Comparison of ENCODE assay signal across 14 cellular contexts in the genomic region with DNA sequence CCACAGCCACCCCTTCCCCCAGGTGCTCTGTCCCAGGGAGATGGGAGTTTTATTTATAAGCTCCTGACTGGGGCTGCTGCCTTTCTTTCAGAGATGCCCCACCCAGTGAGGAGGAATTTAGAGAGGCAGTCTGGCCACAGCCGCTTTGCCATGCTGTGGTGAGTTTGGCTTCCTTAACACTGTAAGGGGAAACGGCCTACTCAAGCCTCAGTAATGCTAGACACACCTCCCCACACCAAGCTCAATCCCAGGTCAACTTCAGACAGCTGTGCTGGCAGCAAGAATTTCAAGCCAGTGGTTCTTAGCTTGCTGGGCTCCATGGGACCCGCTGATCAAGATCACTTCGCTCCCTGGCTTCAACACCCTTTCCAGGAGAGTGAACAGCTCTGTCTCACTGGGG. TPM values are rescaled to one million over a fixed set of nuclear protein-coding genes. Genes with fewer than 3 reads are reported as not detected.
"Had no signal": no experiment of that assay in that cellular context is flagged by ENCODE, and none has a peak within 500 bp of the region (broad histone marks: within the 10 kb centered on the region; RNA-seq: fewer than 3 reads in every experiment).

No MANE protein-coding gene starts in this region.

RNA-seq across cellular contexts. Expression of a gene that starts 14.9 kb away (rescaled TPM):
- total RNA-seq: activated B cell treated with CpG ODN at 0.5 μM for 24 hours; activated CD4-positive, alpha-beta memory T cell treated with anti-CD3 and anti-CD28 coated beads for 36 hours; activated naive CD4-positive, alpha-beta T cell treated with anti-CD3 and anti-CD28 coated beads for 36 hours; activated naive CD4-positive, alpha-beta T cell treated with anti-CD3 and anti-CD28 coated beads, Interleukin-2, amount 50 U/mL, for 72 hours; activated T-cell treated with anti-CD3 and anti-CD28 coated beads, Interleukin-2, amount 50 U/mL, for 4 hours; activated T-helper 1 cell treated with anti-CD3 and anti-CD28 coated beads, Interleukin-12 subunit alpha, Interleukin-12 subunit beta, Interleukin-2, Interleukin-4 antibody, amounts not matched to agents 30 ng/mL and 10 ng/mL and 1 ng/mL, durations not matched to agents 14 hours and 24 hours and 36 hours; adrenal gland; astrocyte; body of pancreas; breast epithelium; MCF 10A; Peyer's patch; Right ventricle myocardium inferior; SK-MEL-5 had no signal
- polyA plus RNA-seq: adrenal gland had no signal

RNA-seq across cellular contexts. Expression of a gene that starts 29.1 kb away (rescaled TPM):
- total RNA-seq: activated B cell treated with CpG ODN at 0.5 μM for 24 hours; activated CD4-positive, alpha-beta memory T cell treated with anti-CD3 and anti-CD28 coated beads for 36 hours; activated naive CD4-positive, alpha-beta T cell treated with anti-CD3 and anti-CD28 coated beads for 36 hours; activated naive CD4-positive, alpha-beta T cell treated with anti-CD3 and anti-CD28 coated beads, Interleukin-2, amount 50 U/mL, for 72 hours; activated T-cell treated with anti-CD3 and anti-CD28 coated beads, Interleukin-2, amount 50 U/mL, for 4 hours; activated T-helper 1 cell treated with anti-CD3 and anti-CD28 coated beads, Interleukin-12 subunit alpha, Interleukin-12 subunit beta, Interleukin-2, Interleukin-4 antibody, amounts not matched to agents 30 ng/mL and 10 ng/mL and 1 ng/mL, durations not matched to agents 14 hours and 24 hours and 36 hours; adrenal gland; body of pancreas; breast epithelium; MCF 10A; Peyer's patch; Right ventricle myocardium inferior; SK-MEL-5 had no signal
- polyA plus RNA-seq: adrenal gland had no signal

RNA-seq across cellular contexts. Expression of a gene that starts 37.6 kb away (rescaled TPM):
- total RNA-seq: activated B cell treated with CpG ODN at 0.5 μM for 24 hours; activated CD4-positive, alpha-beta memory T cell treated with anti-CD3 and anti-CD28 coated beads for 36 hours; activated naive CD4-positive, alpha-beta T cell treated with anti-CD3 and anti-CD28 coated beads for 36 hours; activated naive CD4-positive, alpha-beta T cell treated with anti-CD3 and anti-CD28 coated beads, Interleukin-2, amount 50 U/mL, for 72 hours; activated T-cell treated with anti-CD3 and anti-CD28 coated beads, Interleukin-2, amount 50 U/mL, for 4 hours; activated T-helper 1 cell treated with anti-CD3 and anti-CD28 coated beads, Interleukin-12 subunit alpha, Interleukin-12 subunit beta, Interleukin-2, Interleukin-4 antibody, amounts not matched to agents 30 ng/mL and 10 ng/mL and 1 ng/mL, durations not matched to agents 14 hours and 24 hours and 36 hours; adrenal gland; astrocyte; body of pancreas; breast epithelium; MCF 10A; Peyer's patch; Right ventricle myocardium inferior; SK-MEL-5 had no signal
- polyA plus RNA-seq: adrenal gland had no signal
